Comparison of ENCODE assay signal across 2 cellular contexts in genomic region chr21:33211305-33211704, GRCh38.
TF ChIP-seq lines count a peak whose summit lies in the region.

No MANE protein-coding gene starts in this region.

TF ChIP-seq in HepG2, 621 proteins besides CTCF, POLR2A, EP300 and RAD21:
- TF ChIP-seq BRD4 (CRISPR knock-in tag; IDR thresholded peaks at IDR 0.05) (no peak), GPBP1L1 (CRISPR knock-in tag; IDR thresholded peaks at IDR 0.05) (no peak), ZNF460 (CRISPR knock-in tag; IDR thresholded peaks at IDR 0.05; ENCODE audit: borderline replicate concordance) (peak; percentile 53), ZNF263 (CRISPR knock-in tag; IDR thresholded peaks at IDR 0.05) (peak; percentile 63; the same call in 1 of the 2 replicates)

TF ChIP-seq in K562, 482 proteins besides CTCF, POLR2A, EP300 and RAD21:
- TF ChIP-seq ZNF263 (CRISPR knock-in tag; IDR thresholded peaks at IDR 0.05; ENCODE audit: borderline replicate concordance): peak; percentile 63; the same call in 1 of the 2 replicates
- TF ChIP-seq SLC30A9 (CRISPR knock-in tag; IDR thresholded peaks at IDR 0.05): no peak
- TF ChIP-seq ATF7 (IDR thresholded peaks at IDR 0.05): no peak
- TF ChIP-seq RHOXF2B (CRISPR knock-in tag; conservative IDR thresholded peaks at IDR 0.05): 0 out of 2 replicates have a peak, but pooled peaks have one; percentile 16
- no peak for TF ChIP-seq XRCC5 (IDR thresholded peaks at IDR 0.05; ENCODE audit: low read depth, low read length)
- TF ChIP-seq, protein P1, sequence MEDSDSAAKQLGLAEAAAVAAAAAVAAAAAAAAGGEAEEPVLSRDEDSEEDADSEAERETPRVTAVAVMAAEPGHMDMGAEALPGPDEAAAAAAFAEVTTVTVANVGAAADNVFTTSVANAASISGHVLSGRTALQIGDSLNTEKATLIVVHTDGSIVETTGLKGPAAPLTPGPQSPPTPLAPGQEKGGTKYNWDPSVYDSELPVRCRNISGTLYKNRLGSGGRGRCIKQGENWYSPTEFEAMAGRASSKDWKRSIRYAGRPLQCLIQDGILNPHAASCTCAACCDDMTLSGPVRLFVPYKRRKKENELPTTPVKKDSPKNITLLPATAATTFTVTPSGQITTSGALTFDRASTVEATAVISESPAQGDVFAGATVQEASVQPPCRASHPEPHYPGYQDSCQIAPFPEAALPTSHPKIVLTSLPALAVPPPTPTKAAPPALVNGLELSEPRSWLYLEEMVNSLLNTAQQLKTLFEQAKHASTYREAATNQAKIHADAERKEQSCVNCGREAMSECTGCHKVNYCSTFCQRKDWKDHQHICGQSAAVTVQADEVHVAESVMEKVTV (CRISPR knock-in tag; IDR thresholded peaks at IDR 0.05): no peak
TF ChIP-seq in K562: peak in this region for 2.
